8 cellular contexts compared by ENCODE assay signal in genomic region chr13:79481685-79482052, GRCh38. TPM values are rescaled to one million over a fixed set of nuclear protein-coding genes. Genes with fewer than 3 reads are reported as not detected.
DNase-seq lines count a peak whose midpoint lies in the region; ATAC-seq and TF ChIP-seq lines count a peak whose summit lies in the region.

No MANE protein-coding gene starts in this region.

- peak overlapping the region; percentile 84 for H3K9ac ChIP-seq in SK-N-MC (ENCODE audit: insufficient read length)

- H3K36me3 ChIP-seq in SK-N-MC (ENCODE audit: insufficient read depth, low read length) (no peaks in the 10 kb centered on the region; the same call in 1 of the 2 replicates), adrenal gland (replicated peaks in 1 of 2) (no peaks in the 10 kb centered on the region)

- ATAC-seq in GM18858 (IDR thresholded peaks at IDR 0.05; ENCODE audit: unreplicated experiment) (peak; percentile 9), HG02938 (IDR thresholded peaks at IDR 0.05; ENCODE audit: unreplicated experiment) (peak; percentile 28)

- DNase-seq in SK-N-MC (ENCODE audit: low read depth, low spot score) = no peak
- DNase-seq in adrenal gland = no peak
- DNase-seq in kidney tubule cell (ENCODE audit: low spot score) = peak; percentile 70
- peak; percentile 37 to 78 (median 66) for DNase-seq in stimulated activated CD4-positive, alpha-beta T cell treated with anti-CD3 and anti-CD28 coated beads, TNF-alpha, amount 100 ng/mL, for 24 hours (ENCODE audit: low read depth in 3 of 3)
- DNase-seq in DMS53 treated with DMSO at 0.1 percent for 48 hours (lab: John Stamatoyannopoulos, UW; ENCODE audit: unreplicated experiment) = no peak
- no peak for DNase-seq in ecto neural progenitor cell (ENCODE audit: low spot score)

- 1 to 3% (median 1%) methylated on average over 12 of the region's 12 CpGs for WGBS in adrenal gland, 4 donors

- H3K4me1 ChIP-seq in adrenal gland (replicated peaks in 1 of 2) = peaks cover 5 to 26% of the 10 kb centered on the region in 2 donors

- TF ChIP-seq CTCF in adrenal gland (IDR thresholded peaks at IDR 0.05) = no peak

- intact Hi-C loops in adrenal gland (cut with DNase I) = loop anchor here in 1 of 2 donors (10.0 kb wide), 1 partner anchor 57 kb away; no protein-coding TSS in a partner anchor

- H3K9me3 ChIP-seq in SK-N-MC (ENCODE audit: low read depth, low read length) (no peaks in the 10 kb centered on the region), adrenal gland (replicated peaks in 1 of 3) (no peaks in the 10 kb centered on the region)

- H3K27me3 ChIP-seq in adrenal gland = no peaks in the 10 kb centered on the region

- no peak for TF ChIP-seq POLR2A in adrenal gland (IDR thresholded peaks at IDR 0.05)

- peak overlapping the region; percentile 98 for H3K4me3 ChIP-seq in SK-N-MC
- H3K4me3 ChIP-seq in adrenal gland = peak overlapping the region; percentile 44 to 90 (median 72)

- no peak overlapping the region for H3K27ac ChIP-seq in SK-N-MC
- peak overlapping the region in 4 of 5 donors; percentile 42 to 85 (median 80) for H3K27ac ChIP-seq in adrenal gland

RNA-seq across cellular contexts. Expression of gene NDFIP2, which starts 0.7 kb away (rescaled TPM):
- 10 to 100 TPM; 16.4 to 52.2 (median 38.9) TPM for total RNA-seq in adrenal gland
- polyA plus RNA-seq in adrenal gland = 10 to 100 TPM in 1 of 3 donors, 1 to 10 TPM in 2; 5.2 to 50.7 (median 9.3) TPM

Comparison
In these comparisons a context has a peak if more than half of its experiments do, and no peak if none do; other contexts are left out.
1. DNase-seq: peak in kidney tubule cell (single experiment) and stimulated activated CD4-positive, alpha-beta T cell treated with anti-CD3 and anti-CD28 coated beads, TNF-alpha, amount 100 ng/mL, for 24 hours (3 of 3); none in SK-N-MC (single experiment), adrenal gland (0 of 7), DMS53 treated with DMSO at 0.1 percent for 48 hours (single experiment) and ecto neural progenitor cell (single experiment).